In the genomic region with DNA sequence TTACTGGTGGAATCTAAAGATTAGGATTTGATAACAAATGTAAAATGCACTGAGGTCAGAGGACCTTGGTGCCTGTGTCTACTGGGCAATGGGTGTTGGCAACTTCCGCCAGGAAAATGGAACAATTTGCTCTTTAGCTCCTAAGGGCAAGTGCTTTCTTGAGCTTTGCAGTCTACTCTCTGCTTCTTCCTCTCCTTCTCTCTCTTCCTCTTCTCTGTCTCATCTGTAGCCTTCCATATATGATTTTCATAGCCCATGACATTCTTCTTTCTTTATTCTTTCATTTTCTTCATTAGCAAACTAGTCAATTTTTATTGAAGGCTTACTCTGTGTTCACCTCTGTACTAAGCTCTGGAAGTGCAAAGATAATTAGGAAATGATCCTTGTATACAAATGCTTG, we compare ENCODE assay signal across 26 cellular contexts.
"Had no signal": no experiment of that assay in that cellular context is flagged by ENCODE, and none has a peak within 500 bp of the region (broad histone marks: within the 10 kb centered on the region; RNA-seq: fewer than 3 reads in every experiment).

No MANE protein-coding gene starts in this region.

- H3K79me2 ChIP-seq: hepatocyte had no signal

- H3K27ac ChIP-seq: esophagus muscularis mucosa, foreskin keratinocyte, gastroesophageal sphincter, heart left ventricle, hepatocyte, neural progenitor cell, prostate gland, sigmoid colon, thoracic aorta, tibial nerve, upper lobe of right lung, uterus had no signal

- H3K4me1 Mint-ChIP-seq: mesothelial cell of epicardium; nephron; neural progenitor cell; stimulated activated effector memory CD8-positive, alpha-beta T cell treated with anti-CD3 and anti-CD28 coated beads, Interleukin-12 subunit alpha, Interleukin-12 subunit beta, amount 100 ng/mL, for 72 hours had no signal

- H3K27me3 ChIP-seq: hepatocyte, neural progenitor cell, sigmoid colon, tibial nerve, upper lobe of right lung, uterus had no signal

- ATAC-seq: foreskin keratinocyte; gastroesophageal sphincter; left lobe of liver; mucosa of descending colon; naive thymus-derived CD4-positive, alpha-beta T cell; right cardiac atrium; stimulated activated effector memory CD8-positive, alpha-beta T cell treated with anti-CD3 and anti-CD28 coated beads, Interleukin-12 subunit alpha, Interleukin-12 subunit beta, amount 100 ng/mL, for 72 hours; upper lobe of right lung had no signal

- H3K9me3 ChIP-seq: esophagus muscularis mucosa, gastroesophageal sphincter, heart left ventricle, mucosa of descending colon, prostate gland, sigmoid colon, thoracic aorta, tibial nerve, upper lobe of right lung, uterus had no signal

- H3K9me3 Mint-ChIP-seq: mesothelial cell of epicardium; nephron; neural progenitor cell; stimulated activated effector memory CD8-positive, alpha-beta T cell treated with anti-CD3 and anti-CD28 coated beads, Interleukin-12 subunit alpha, Interleukin-12 subunit beta, amount 100 ng/mL, for 72 hours; stimulated activated naive CD8-positive, alpha-beta T cell treated with anti-CD3 and anti-CD28 coated beads, Interleukin-15, Interleukin-2, amounts not matched to agents 100 ng/mL and 50 ng/mL, for 24 hours had no signal

- H3K4me3 ChIP-seq: esophagus muscularis mucosa, gastroesophageal sphincter, heart left ventricle, hepatocyte, mucosa of descending colon, neural progenitor cell, prostate gland, sigmoid colon, thoracic aorta, tibial nerve, upper lobe of right lung, uterus had no signal

- H3K4me1 ChIP-seq: esophagus muscularis mucosa, foreskin keratinocyte, gastroesophageal sphincter, heart left ventricle, prostate gland, sigmoid colon, tibial nerve, upper lobe of right lung, uterus had no signal

- H3K36me3 Mint-ChIP-seq: mesothelial cell of epicardium; naive thymus-derived CD4-positive, alpha-beta T cell; neural progenitor cell; stimulated activated effector memory CD8-positive, alpha-beta T cell treated with anti-CD3 and anti-CD28 coated beads, Interleukin-12 subunit alpha, Interleukin-12 subunit beta, amount 100 ng/mL, for 72 hours had no signal

- H3K36me3 ChIP-seq: esophagus muscularis mucosa, gastroesophageal sphincter, heart left ventricle, neural progenitor cell, prostate gland, sigmoid colon, thoracic aorta, tibial nerve, upper lobe of right lung, uterus had no signal

- H3K27me3 Mint-ChIP-seq: stimulated activated naive CD8-positive, alpha-beta T cell treated with anti-CD3 and anti-CD28 coated beads, Interleukin-15, Interleukin-2, amounts not matched to agents 100 ng/mL and 50 ng/mL, for 24 hours had no signal

- DNase-seq: cortex of kidney; effector CD8-positive, alpha-beta T cell; foreskin keratinocyte; heart left ventricle; kidney; mesenchymal stem cell; mucosa of descending colon; naive thymus-derived CD4-positive, alpha-beta T cell; right cardiac atrium; sigmoid colon; stimulated activated CD4-positive, alpha-beta T cell treated with anti-CD3 and anti-CD28 coated beads, Interleukin-2, amount 100 ng/mL, for 24 hours; stimulated activated CD4-positive, alpha-beta T cell treated with anti-CD3 and anti-CD28 coated beads, Interleukin-4, amount 100 ng/mL, for 24 hours; upper lobe of right lung; uterus had no signal

- H3K27ac Mint-ChIP-seq: mesothelial cell of epicardium; naive thymus-derived CD4-positive, alpha-beta T cell; nephron; neural progenitor cell; stimulated activated effector memory CD8-positive, alpha-beta T cell treated with anti-CD3 and anti-CD28 coated beads, Interleukin-12 subunit alpha, Interleukin-12 subunit beta, amount 100 ng/mL, for 72 hours; stimulated activated naive CD8-positive, alpha-beta T cell treated with anti-CD3 and anti-CD28 coated beads, Interleukin-15, Interleukin-2, amounts not matched to agents 100 ng/mL and 50 ng/mL, for 24 hours had no signal

- H3K4me3 Mint-ChIP-seq: mesothelial cell of epicardium; naive thymus-derived CD4-positive, alpha-beta T cell; nephron; neural progenitor cell; stimulated activated effector memory CD8-positive, alpha-beta T cell treated with anti-CD3 and anti-CD28 coated beads, Interleukin-12 subunit alpha, Interleukin-12 subunit beta, amount 100 ng/mL, for 72 hours; stimulated activated naive CD8-positive, alpha-beta T cell treated with anti-CD3 and anti-CD28 coated beads, Interleukin-15, Interleukin-2, amounts not matched to agents 100 ng/mL and 50 ng/mL, for 24 hours had no signal

- H3K4me2 ChIP-seq: hepatocyte, neural progenitor cell had no signal
